Comparison of ENCODE assay signal across 9 cellular contexts in the genomic region with DNA sequence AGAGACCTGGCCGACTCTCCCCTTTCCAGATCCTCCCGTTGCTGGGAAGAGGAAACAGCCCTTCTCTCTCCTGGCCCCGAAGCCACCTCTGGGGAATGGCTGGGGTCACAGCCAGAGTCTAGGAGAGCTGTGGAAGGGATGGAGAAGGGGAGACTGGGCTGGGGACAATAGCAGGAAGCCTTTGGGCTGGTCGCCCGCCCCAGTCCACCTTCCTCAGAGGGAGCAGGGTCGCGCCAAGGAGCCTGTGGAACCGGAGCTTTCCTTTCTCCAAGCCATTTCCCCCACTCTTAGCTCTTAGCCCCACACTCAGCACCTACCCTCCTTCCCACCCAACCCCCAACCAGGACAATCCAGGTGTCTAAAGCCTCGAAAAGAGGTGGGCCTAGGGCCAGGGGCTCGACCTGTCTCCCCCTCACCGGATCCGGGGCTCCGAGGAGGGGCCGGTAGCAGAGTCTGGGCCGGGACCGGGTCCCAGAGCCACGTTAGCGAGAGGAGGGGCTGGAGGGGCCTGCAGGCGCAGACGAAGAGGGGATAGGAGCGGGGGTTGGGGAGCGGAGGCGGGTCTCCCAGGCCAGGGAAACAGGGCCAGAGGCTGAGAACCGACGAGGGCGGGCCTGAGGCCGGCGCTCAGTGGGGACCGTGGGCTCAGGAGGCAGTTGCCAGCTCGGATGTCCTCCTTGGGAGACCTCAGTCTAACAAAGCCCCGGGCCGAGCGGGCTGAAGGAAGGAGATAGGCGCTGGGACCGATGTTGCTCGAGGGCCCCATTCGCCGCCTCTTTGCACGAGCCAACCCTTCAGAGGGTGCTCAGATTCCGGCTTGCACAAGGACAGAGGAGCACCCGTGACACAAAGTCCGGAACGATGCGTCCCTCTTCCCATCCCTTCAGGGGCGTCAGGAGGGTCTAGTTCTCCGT. TPM values are rescaled to one million over a fixed set of nuclear protein-coding genes. Genes with fewer than 3 reads are reported as not detected.
DNase-seq lines count a peak whose midpoint lies in the region; ATAC-seq, FAIRE-seq and TF ChIP-seq lines count a peak whose summit lies in the region.
"Had no signal": no experiment of that assay in that cellular context is flagged by ENCODE, and none has a peak within 500 bp of the region (broad histone marks: within the 10 kb centered on the region; RNA-seq: fewer than 3 reads in every experiment).

No MANE protein-coding gene starts in this region.

- intact Hi-C loops in CD4-positive, alpha-beta memory T cell (cut with micrococcal nuclease) = loop anchor here (1.0 to 2.0 kb wide), 2 partner anchors 12 to 15 kb away; no protein-coding TSS in a partner anchor
- intact Hi-C loops in HepG2 (cut with micrococcal nuclease; ENCODE audit: unreplicated experiment) = loop anchor here (1.0 to 5.0 kb wide), 2 partner anchors 121 to 133 kb away; no protein-coding TSS in a partner anchor
- intact Hi-C loops in stomach (cut with DNase I; ENCODE audit: low total_unique reads) = no loop called here

- H3K4me1 ChIP-seq in CD4-positive, alpha-beta memory T cell (ENCODE audit: insufficient read depth, low read length) = peaks cover 24% of the 10 kb centered on the region
- H3K4me1 ChIP-seq in HepG2 (ENCODE audit: insufficient read depth, low read length) (peaks cover 33% of the 10 kb centered on the region), stomach (peaks cover 9 to 52% (median 33%) of the 10 kb centered on the region in 4 donors)

- no peaks in the 10 kb centered on the region for H3K27me3 ChIP-seq in CD4-positive, alpha-beta memory T cell (ENCODE audit: insufficient read depth, low read length)
- H3K27me3 ChIP-seq in HepG2 (ENCODE audit: control insufficient read depth in 1 of 2, insufficient read depth in 2 of 2, low read length in 2 of 2) (no peaks in the 10 kb centered on the region), stomach (peaks cover 0 to 12% (median 9%) of the 10 kb centered on the region in 3 donors)

- no peak for FAIRE-seq in HepG2 (lab: Jason Lieb, UNC)

- TF ChIP-seq EP300 in HepG2 (IDR thresholded peaks at IDR 0.05; ENCODE audit: low read depth in 2 of 2, low read length in 2 of 2) = no peak
- TF ChIP-seq EP300 in HepG2 (CRISPR knock-in tag; IDR thresholded peaks at IDR 0.05; ENCODE audit: borderline replicate concordance) = no peak
- no peak for TF ChIP-seq EP300 in stomach (IDR thresholded peaks at IDR 0.05)

- H3K36me3 ChIP-seq in CD4-positive, alpha-beta memory T cell (ENCODE audit: insufficient read depth, low read length) = no peaks in the 10 kb centered on the region
- H3K36me3 ChIP-seq in HepG2 (replicated peaks in 1 of 2; ENCODE audit: control insufficient read depth in 1 of 2, insufficient read depth in 2 of 2, low read length in 2 of 2) (no peaks in the 10 kb centered on the region), stomach (peaks cover 0 to under 1% (median 0%) of the 10 kb centered on the region in 4 donors)

- peak overlapping the region; percentile 56 for H3K27ac ChIP-seq in CD4-positive, alpha-beta memory T cell (ENCODE audit: low read depth, low read length)
- H3K27ac ChIP-seq in HepG2 (ENCODE audit: extremely low read length, insufficient read depth, low read length) (no peak overlapping the region), stomach (peak overlapping the region in 4 of 5 donors; percentile 40 to 86 (median 72))

- no peaks in the 10 kb centered on the region for H4K20me1 ChIP-seq in HepG2 (ENCODE audit: insufficient read depth, low read length)

- TF ChIP-seq CTCF in HepG2 (CRISPR knock-in tag; IDR thresholded peaks at IDR 0.05) = no peak
- no peak for TF ChIP-seq CTCF in stomach (IDR thresholded peaks at IDR 0.05)

- peaks cover 0 to 2% of the 10 kb centered on the region in 2 donors for H3K36me3 Mint-ChIP-seq in CD4-positive, alpha-beta memory T cell

- WGBS in HepG2 (ENCODE audit: low lambda C conversion rate) = 88% methylated on average over 27 of the region's 46 CpGs
- WGBS in stomach, 5 donors = 25 to 39% (median 30%) methylated on average over 34 to 46 of the region's 46 CpGs

- H3K4me2 ChIP-seq in HepG2 (ENCODE audit: low read depth, low read length) = peak overlapping the region; percentile 81

- H3K9ac ChIP-seq in HepG2 (ENCODE audit: insufficient read depth, low read depth, low read length) = peak overlapping the region; percentile 63; the same call in 1 of the 2 replicates

- CTCF ChIA-PET in CD4-positive, alpha-beta memory T cell (lab: Charles Lee; ENCODE audit: partially characterized antibody) = interaction anchor here (0.7 to 1.7 kb wide), 4 partner anchors 10 to 46 kb away, joined by 3 to 9 read pairs (median 6); partner anchors contain the start of gene TNFAIP8L2
- CTCF ChIA-PET in HepG2 (lab: Yijun Ruan, JAX; ENCODE audit: low intra/inter-chr PET ratio, low total read pairs) = no interaction called here

- H3K4me3 Mint-ChIP-seq in CD4-positive, alpha-beta memory T cell = peak overlapping the region; percentile 92 to 98 (median 97)

- TF ChIP-seq RAD21 in HepG2 (CRISPR knock-in tag; IDR thresholded peaks at IDR 0.05) = no peak

- peak overlapping the region; percentile 83 for H3K4me3 ChIP-seq in CD4-positive, alpha-beta memory T cell (ENCODE audit: low read length in 2 of 2)
- peak overlapping the region; percentile 73 to 77 (median 77); a peak in 4 of 6 replicates for H3K4me3 ChIP-seq in HepG2 (replicated peaks in 1 of 3; ENCODE audit: insufficient read depth in 1 of 3, low read depth in 2 of 3, low read length in 3 of 3)
- peak overlapping the region; percentile 63 to 86 (median 80) for H3K4me3 ChIP-seq in stomach

- peaks cover 0 to 2% of the 10 kb centered on the region in 2 donors for H3K27me3 Mint-ChIP-seq in CD4-positive, alpha-beta memory T cell

- no peaks in the 10 kb centered on the region for H3K9me3 ChIP-seq in CD4-positive, alpha-beta memory T cell (ENCODE audit: control insufficient read depth in 1 of 2, low read length in 2 of 2)
- no peaks in the 10 kb centered on the region for H3K9me3 ChIP-seq in HepG2 (ENCODE audit: low read length)
- no peaks in the 10 kb centered on the region for H3K9me3 ChIP-seq in stomach

- H2AFZ ChIP-seq in HepG2 (ENCODE audit: low read length) = no peak overlapping the region

- H3K79me2 ChIP-seq in HepG2 (ENCODE audit: insufficient read depth, low read length) = no peaks in the 10 kb centered on the region

- BruUV-seq in HepG2 (replicated peaks; lab: Mats Ljungman, UMichigan) = TSS peak; percentile 30

- peaks cover 9 to 33% (median 17%) of the 10 kb centered on the region in 4 donors for H3K4me1 Mint-ChIP-seq in CD4-positive, alpha-beta memory T cell

- peak in 2 of 5 donors; percentile 24 to 30 for DNase-seq in CD4-positive, alpha-beta memory T cell
- peak; percentile 16 for DNase-seq in NCI-H1092 (lab: John Stamatoyannopoulos, UW)
- peak; percentile 39 for DNase-seq in cerebellar cortex (ENCODE audit: low spot score)
- DNase-seq in HepG2 (ENCODE audit: low spot score) = no peak
- no peak for DNase-seq in stomach
- no peak for DNase-seq in NCI-H524 treated with DMSO at 0.1 percent for 48 hours (lab: John Stamatoyannopoulos, UW)

- ATAC-seq in HepG2 = no peak
- no peak for ATAC-seq in HG02870 (IDR thresholded peaks at IDR 0.05; ENCODE audit: unreplicated experiment)
- no peak for ATAC-seq in HG03045 (IDR thresholded peaks at IDR 0.05; ENCODE audit: unreplicated experiment)

- POLR2A ChIA-PET in CD4-positive, alpha-beta memory T cell (lab: Charles Lee; ENCODE audit: partially characterized antibody) = interaction anchor here (0.6 to 1.6 kb wide), 5 partner anchors 11 to 167 kb away, joined by 3 to 5 read pairs (median 4); partner anchors contain the start of gene TNFAIP8L2
- POLR2A ChIA-PET in HepG2 (lab: Yijun Ruan, JAX) = no interaction called here

- H3K9me3 Mint-ChIP-seq in CD4-positive, alpha-beta memory T cell = no peaks in the 10 kb centered on the region

- peak overlapping the region in 4 of 7 donors; percentile 16 to 88 (median 68) for H3K27ac Mint-ChIP-seq in CD4-positive, alpha-beta memory T cell

- in situ Hi-C loops in HepG2 (cut with HindIII; ENCODE audit: extremely low pct_ligation_motif_present, low pct_unique_long_range_greater_than_20kb) = no loop called here

- TF ChIP-seq POLR2A in HepG2 (IDR thresholded peaks at IDR 0.05; ENCODE audit: insufficient read depth in 1 of 2, low read depth in 2 of 2, low read length in 2 of 2) (no peak), stomach (IDR thresholded peaks at IDR 0.05) (no peak)

RNA-seq across cellular contexts. Expression of gene SEMA6C, which starts 1.0 kb away (rescaled TPM):
- 1 to 10 TPM; 7.6 to 8.2 TPM for total RNA-seq in CD4-positive, alpha-beta memory T cell
- polyA plus RNA-seq in CD4-positive, alpha-beta memory T cell = 1 to 10 TPM in 1 of 2 donors, under 1 TPM in 1; 0.54 to 2.1 TPM
- total RNA-seq in HepG2 (2016; rRNA removed; fragmentation: Illumina TruSeq; extraction: Trizol) (0.80 and 1.4 TPM in 2 replicates), stomach (10 to 100 TPM in 2 of 5 donors, 1 to 10 TPM in 3; 4.4 to 12.3 (median 8.1) TPM)
- 0.18 and 0.91 TPM in 2 replicates for total RNA-seq in HepG2 (2016; cell fraction: cytosol; rRNA removed; fragmentation: Illumina TruSeq; extraction: Trizol; ENCODE audit: low read depth)
- total RNA-seq in HepG2 (2016; cell fraction: insoluble cytoplasmic fraction; rRNA removed; fragmentation: Illumina TruSeq; extraction: Trizol) = 0.36 and 1.7 TPM in 2 replicates
- total RNA-seq in HepG2 (2016; cell fraction: membrane; rRNA removed; fragmentation: Illumina TruSeq; extraction: Trizol) = 0.90 and 1.2 TPM in 2 replicates
- 1.4 and 2.4 TPM in 2 replicates for total RNA-seq in HepG2 (2016; cell fraction: nucleus; rRNA removed; fragmentation: Illumina TruSeq; extraction: Trizol)
- polyA plus RNA-seq in HepG2 (2011; rRNA removed) (2.9 and 4.2 TPM in 2 replicates), stomach (10 to 100 TPM in 2 of 3 donors, 1 to 10 TPM in 1; 7.1 to 13.9 (median 13.0) TPM)
- 2.1 and 2.4 TPM in 2 replicates for polyA plus RNA-seq in HepG2 (2011; cell fraction: cytosol; rRNA removed)
- 26.7 and 30.1 TPM in 2 replicates for polyA plus RNA-seq in HepG2 (2011; cell fraction: nucleus; rRNA removed)
- polyA plus RNA-seq in HepG2 (2012) = 3.9 and 7.8 TPM in 2 replicates
- 0.38 and 0.52 TPM in 2 replicates for polyA plus RNA-seq in HepG2 (2016; cell fraction: cytosol; fragmentation: Illumina TruSeq; extraction: Trizol; ENCODE audit: low read depth)
- 0.48 and 0.49 TPM in 2 replicates for polyA plus RNA-seq in HepG2 (2016; cell fraction: insoluble cytoplasmic fraction; fragmentation: Illumina TruSeq; extraction: Trizol; ENCODE audit: low read depth)
- 0.21 and 0.29 TPM in 2 replicates for polyA plus RNA-seq in HepG2 (2016; cell fraction: membrane; fragmentation: Illumina TruSeq; extraction: Trizol; ENCODE audit: low read depth)
- polyA plus RNA-seq in HepG2 (2016; cell fraction: nucleus; fragmentation: Illumina TruSeq; extraction: Trizol; ENCODE audit: insufficient read depth, low read depth) = 9.7 and 11.7 TPM in 2 replicates
- polyA minus RNA-seq in HepG2 (2011; rRNA and poly(A)+ RNA removed; ENCODE audit: low replicate concordance) = 5.1 and 8.8 TPM in 2 replicates
- 2.0 and 2.4 TPM in 2 replicates for polyA minus RNA-seq in HepG2 (2011; cell fraction: cytosol; rRNA and poly(A)+ RNA removed)
- 6.8 and 8.5 TPM in 2 replicates for polyA minus RNA-seq in HepG2 (2011; cell fraction: nucleus; rRNA and poly(A)+ RNA removed)

RNA-seq across cellular contexts. Expression of gene TNFAIP8L2, which starts 11.0 kb away (rescaled TPM):
- 10 to 100 TPM; 45.9 to 49.7 TPM for total RNA-seq in CD4-positive, alpha-beta memory T cell
- 10 to 100 TPM; 10.8 to 42.3 TPM for polyA plus RNA-seq in CD4-positive, alpha-beta memory T cell
- total RNA-seq in HepG2 (2016; rRNA removed; fragmentation: Illumina TruSeq; extraction: Trizol) (not detected in 2 replicates), stomach (10 to 100 TPM in 2 of 5 donors, 1 to 10 TPM in 1, not detected in 2; 2.0 to 19.4 (median 15.2) TPM)
- total RNA-seq in HepG2 (2016; cell fraction: cytosol; rRNA removed; fragmentation: Illumina TruSeq; extraction: Trizol; ENCODE audit: low read depth) = not detected in 2 replicates
- not detected in 2 replicates for total RNA-seq in HepG2 (2016; cell fraction: insoluble cytoplasmic fraction; rRNA removed; fragmentation: Illumina TruSeq; extraction: Trizol)
- not detected in 2 replicates for total RNA-seq in HepG2 (2016; cell fraction: membrane; rRNA removed; fragmentation: Illumina TruSeq; extraction: Trizol)
- not detected in 2 replicates for total RNA-seq in HepG2 (2016; cell fraction: nucleus; rRNA removed; fragmentation: Illumina TruSeq; extraction: Trizol)
- polyA plus RNA-seq in HepG2 (2011; rRNA removed) (not detected in 2 replicates), stomach (1 to 10 TPM; 3.2 to 9.5 (median 4.1) TPM)
- polyA plus RNA-seq in HepG2 (2011; cell fraction: cytosol; rRNA removed) = not detected in 2 replicates
- not detected in 2 replicates for polyA plus RNA-seq in HepG2 (2011; cell fraction: nucleus; rRNA removed)
- 0.12 and 0.27 TPM in 2 replicates for polyA plus RNA-seq in HepG2 (2012)
- not detected in 2 replicates for polyA plus RNA-seq in HepG2 (2016; cell fraction: cytosol; fragmentation: Illumina TruSeq; extraction: Trizol; ENCODE audit: low read depth)
- not detected in 2 replicates for polyA plus RNA-seq in HepG2 (2016; cell fraction: insoluble cytoplasmic fraction; fragmentation: Illumina TruSeq; extraction: Trizol; ENCODE audit: low read depth)
- polyA plus RNA-seq in HepG2 (2016; cell fraction: membrane; fragmentation: Illumina TruSeq; extraction: Trizol; ENCODE audit: low read depth) = not detected in 2 replicates
- polyA plus RNA-seq in HepG2 (2016; cell fraction: nucleus; fragmentation: Illumina TruSeq; extraction: Trizol; ENCODE audit: insufficient read depth, low read depth) = not detected in 2 replicates
- not detected in 2 replicates for polyA minus RNA-seq in HepG2 (2011; rRNA and poly(A)+ RNA removed; ENCODE audit: low replicate concordance)
- polyA minus RNA-seq in HepG2 (2011; cell fraction: cytosol; rRNA and poly(A)+ RNA removed) = not detected in 2 replicates
- not detected in 2 replicates for polyA minus RNA-seq in HepG2 (2011; cell fraction: nucleus; rRNA and poly(A)+ RNA removed)

RNA-seq across cellular contexts. Expression of gene LYSMD1, which starts 20.3 kb away (rescaled TPM):
- 1 to 10 TPM; 1.0 to 1.3 TPM for total RNA-seq in CD4-positive, alpha-beta memory T cell
- polyA plus RNA-seq in CD4-positive, alpha-beta memory T cell = under 1 TPM in 1 of 2 donors, not detected in 1; 0.59 TPM
- 3.8 TPM in 2 replicates for total RNA-seq in HepG2 (2016; rRNA removed; fragmentation: Illumina TruSeq; extraction: Trizol)
- total RNA-seq in HepG2 (2016; cell fraction: cytosol; rRNA removed; fragmentation: Illumina TruSeq; extraction: Trizol; ENCODE audit: low read depth) = 0.97 and 1.5 TPM in 2 replicates
- 4.2 and 4.6 TPM in 2 replicates for total RNA-seq in HepG2 (2016; cell fraction: insoluble cytoplasmic fraction; rRNA removed; fragmentation: Illumina TruSeq; extraction: Trizol)
- total RNA-seq in HepG2 (2016; cell fraction: membrane; rRNA removed; fragmentation: Illumina TruSeq; extraction: Trizol) = 2.6 and 2.8 TPM in 2 replicates
- 1.9 and 3.5 TPM in 2 replicates for total RNA-seq in HepG2 (2016; cell fraction: nucleus; rRNA removed; fragmentation: Illumina TruSeq; extraction: Trizol)
- 4.6 and 4.8 TPM in 2 replicates for polyA plus RNA-seq in HepG2 (2011; rRNA removed)
- 4.2 and 4.4 TPM in 2 replicates for polyA plus RNA-seq in HepG2 (2011; cell fraction: cytosol; rRNA removed)
- 4.2 and 5.0 TPM in 2 replicates for polyA plus RNA-seq in HepG2 (2011; cell fraction: nucleus; rRNA removed)
- 4.3 and 6.0 TPM in 2 replicates for polyA plus RNA-seq in HepG2 (2012)
- 0.29 and 0.60 TPM in 2 replicates for polyA plus RNA-seq in HepG2 (2016; cell fraction: cytosol; fragmentation: Illumina TruSeq; extraction: Trizol; ENCODE audit: low read depth)
- 4.1 and 6.6 TPM in 2 replicates for polyA plus RNA-seq in HepG2 (2016; cell fraction: insoluble cytoplasmic fraction; fragmentation: Illumina TruSeq; extraction: Trizol; ENCODE audit: low read depth)
- 1.2 and 1.4 TPM in 2 replicates for polyA plus RNA-seq in HepG2 (2016; cell fraction: membrane; fragmentation: Illumina TruSeq; extraction: Trizol; ENCODE audit: low read depth)
- 3.3 and 4.5 TPM in 2 replicates for polyA plus RNA-seq in HepG2 (2016; cell fraction: nucleus; fragmentation: Illumina TruSeq; extraction: Trizol; ENCODE audit: insufficient read depth, low read depth)
- 6.4 and 8.2 TPM in 2 replicates for polyA minus RNA-seq in HepG2 (2011; rRNA and poly(A)+ RNA removed; ENCODE audit: low replicate concordance)
- 4.5 and 7.3 TPM in 2 replicates for polyA minus RNA-seq in HepG2 (2011; cell fraction: cytosol; rRNA and poly(A)+ RNA removed)
- 8.2 and 9.5 TPM in 2 replicates for polyA minus RNA-seq in HepG2 (2011; cell fraction: nucleus; rRNA and poly(A)+ RNA removed)
- 10 to 100 TPM in 1 of 5 donors, 1 to 10 TPM in 4; 1.7 to 10.3 (median 4.5) TPM for total RNA-seq in stomach
- polyA plus RNA-seq in stomach = 1 to 10 TPM; 4.0 to 5.3 (median 4.7) TPM

RNA-seq across cellular contexts. Expression of gene SCNM1, which starts 20.5 kb away (rescaled TPM):
- total RNA-seq in CD4-positive, alpha-beta memory T cell = 10 to 100 TPM; 57.4 to 61.4 TPM
- 10 to 100 TPM; 76.5 to 80.9 TPM for polyA plus RNA-seq in CD4-positive, alpha-beta memory T cell
- total RNA-seq in HepG2 (2016; rRNA removed; fragmentation: Illumina TruSeq; extraction: Trizol) = 31.5 and 32.5 TPM in 2 replicates
- total RNA-seq in HepG2 (2016; cell fraction: cytosol; rRNA removed; fragmentation: Illumina TruSeq; extraction: Trizol; ENCODE audit: low read depth) = 23.8 and 23.9 TPM in 2 replicates
- total RNA-seq in HepG2 (2016; cell fraction: insoluble cytoplasmic fraction; rRNA removed; fragmentation: Illumina TruSeq; extraction: Trizol) = 31.6 and 33.4 TPM in 2 replicates
- total RNA-seq in HepG2 (2016; cell fraction: membrane; rRNA removed; fragmentation: Illumina TruSeq; extraction: Trizol) = 17.9 and 18.4 TPM in 2 replicates
- total RNA-seq in HepG2 (2016; cell fraction: nucleus; rRNA removed; fragmentation: Illumina TruSeq; extraction: Trizol) = 15.4 and 17.5 TPM in 2 replicates
- polyA plus RNA-seq in HepG2 (2011; rRNA removed) = 16.3 and 17.5 TPM in 2 replicates
- 9.5 and 10.7 TPM in 2 replicates for polyA plus RNA-seq in HepG2 (2011; cell fraction: cytosol; rRNA removed)
- polyA plus RNA-seq in HepG2 (2011; cell fraction: nucleus; rRNA removed) = 19.4 and 25.2 TPM in 2 replicates
- 20.2 and 21.0 TPM in 2 replicates for polyA plus RNA-seq in HepG2 (2012)
- 20.0 and 20.1 TPM in 2 replicates for polyA plus RNA-seq in HepG2 (2016; cell fraction: cytosol; fragmentation: Illumina TruSeq; extraction: Trizol; ENCODE audit: low read depth)
- 32.9 and 37.1 TPM in 2 replicates for polyA plus RNA-seq in HepG2 (2016; cell fraction: insoluble cytoplasmic fraction; fragmentation: Illumina TruSeq; extraction: Trizol; ENCODE audit: low read depth)
- 16.4 and 19.5 TPM in 2 replicates for polyA plus RNA-seq in HepG2 (2016; cell fraction: membrane; fragmentation: Illumina TruSeq; extraction: Trizol; ENCODE audit: low read depth)
- 33.6 and 40.3 TPM in 2 replicates for polyA plus RNA-seq in HepG2 (2016; cell fraction: nucleus; fragmentation: Illumina TruSeq; extraction: Trizol; ENCODE audit: insufficient read depth, low read depth)
- polyA minus RNA-seq in HepG2 (2011; rRNA and poly(A)+ RNA removed; ENCODE audit: low replicate concordance) = 5.6 and 16.1 TPM in 2 replicates
- polyA minus RNA-seq in HepG2 (2011; cell fraction: cytosol; rRNA and poly(A)+ RNA removed) = 3.4 and 5.4 TPM in 2 replicates
- 5.4 and 8.8 TPM in 2 replicates for polyA minus RNA-seq in HepG2 (2011; cell fraction: nucleus; rRNA and poly(A)+ RNA removed)
- 10 to 100 TPM in 3 of 5 donors, 1 to 10 TPM in 2; 4.5 to 57.8 (median 12.0) TPM for total RNA-seq in stomach
- polyA plus RNA-seq in stomach = 10 to 100 TPM; 35.2 to 66.3 (median 64.5) TPM

RNA-seq across cellular contexts. Expression of gene TMOD4, which starts 30.4 kb away (rescaled TPM):
- 1 to 10 TPM; 6.4 TPM for total RNA-seq in CD4-positive, alpha-beta memory T cell
- not detected for polyA plus RNA-seq in CD4-positive, alpha-beta memory T cell
- total RNA-seq in HepG2 (2016; rRNA removed; fragmentation: Illumina TruSeq; extraction: Trizol) (not detected in 2 replicates), stomach (not detected)
- total RNA-seq in HepG2 (2016; cell fraction: cytosol; rRNA removed; fragmentation: Illumina TruSeq; extraction: Trizol; ENCODE audit: low read depth) = 0.62 TPM in 1 of 2 replicates, not detected in the other
- total RNA-seq in HepG2 (2016; cell fraction: insoluble cytoplasmic fraction; rRNA removed; fragmentation: Illumina TruSeq; extraction: Trizol) = 0.39 TPM in 1 of 2 replicates, not detected in the other
- total RNA-seq in HepG2 (2016; cell fraction: membrane; rRNA removed; fragmentation: Illumina TruSeq; extraction: Trizol) = not detected in 2 replicates
- total RNA-seq in HepG2 (2016; cell fraction: nucleus; rRNA removed; fragmentation: Illumina TruSeq; extraction: Trizol) = not detected in 2 replicates
- polyA plus RNA-seq in HepG2 (2011; rRNA removed) (0.61 and 0.66 TPM in 2 replicates), stomach (1 to 10 TPM in 1 of 3 donors, not detected in 2; 1.2 TPM)
- polyA plus RNA-seq in HepG2 (2011; cell fraction: cytosol; rRNA removed) = 0.09 and 0.12 TPM in 2 replicates
- 0.37 TPM in 1 of 2 replicates, not detected in the other for polyA plus RNA-seq in HepG2 (2011; cell fraction: nucleus; rRNA removed)
- 0.31 TPM in 1 of 2 replicates, not detected in the other for polyA plus RNA-seq in HepG2 (2012)
- not detected in 2 replicates for polyA plus RNA-seq in HepG2 (2016; cell fraction: cytosol; fragmentation: Illumina TruSeq; extraction: Trizol; ENCODE audit: low read depth)
- not detected in 2 replicates for polyA plus RNA-seq in HepG2 (2016; cell fraction: insoluble cytoplasmic fraction; fragmentation: Illumina TruSeq; extraction: Trizol; ENCODE audit: low read depth)
- not detected in 2 replicates for polyA plus RNA-seq in HepG2 (2016; cell fraction: membrane; fragmentation: Illumina TruSeq; extraction: Trizol; ENCODE audit: low read depth)
- polyA plus RNA-seq in HepG2 (2016; cell fraction: nucleus; fragmentation: Illumina TruSeq; extraction: Trizol; ENCODE audit: insufficient read depth, low read depth) = not detected in 2 replicates
- not detected in 2 replicates for polyA minus RNA-seq in HepG2 (2011; rRNA and poly(A)+ RNA removed; ENCODE audit: low replicate concordance)
- not detected in 2 replicates for polyA minus RNA-seq in HepG2 (2011; cell fraction: cytosol; rRNA and poly(A)+ RNA removed)
- not detected in 2 replicates for polyA minus RNA-seq in HepG2 (2011; cell fraction: nucleus; rRNA and poly(A)+ RNA removed)
- total RNA-seq: lung microvascular endothelial cell had no signal

Comparison
In these comparisons a context has a peak if more than half of its experiments do, and no peak if none do; other contexts are left out.
1. DNase-seq: peak in NCI-H1092 (single experiment) and cerebellar cortex (single experiment); none in HepG2 (single experiment), stomach (single experiment) and NCI-H524 treated with DMSO at 0.1 percent for 48 hours (single experiment).
2. Peak in every context shown above with its lines, with median percentiles within 50 percentile points of each other: H3K4me3 ChIP-seq.